13 cellular contexts compared by ENCODE assay signal in genomic region chr11:100753144-100753543, GRCh38.
A peak's percentile ranks its signal among the peaks of the same experiment; 100 is the strongest.
DNase-seq lines count a peak whose midpoint lies in the region; ATAC-seq and TF ChIP-seq lines count a peak whose summit lies in the region.
"Had no signal": no experiment of that assay in that cellular context is flagged by ENCODE, and none has a peak within 500 bp of the region (broad histone marks: within the 10 kb centered on the region; RNA-seq: fewer than 3 reads in every experiment).

No MANE protein-coding gene starts in this region.

- ATAC-seq in upper lobe of right lung (peak; percentile 65), HG03135 (IDR thresholded peaks at IDR 0.05; ENCODE audit: unreplicated experiment) (no peak)
- ATAC-seq: pancreas had no signal

- H3K27ac ChIP-seq in cardiac muscle cell, result peak overlapping the region; percentile 87
- H3K27ac ChIP-seq in VCaP, result 0 out of 2 replicates have a peak overlapping the region, but pooled peaks have one; percentile 6
- H3K27ac ChIP-seq in upper lobe of right lung, result no peak overlapping the region
- H3K27ac ChIP-seq: pancreas, SJSA1 had no signal

- H3K9me3 ChIP-seq in cardiac muscle cell (ENCODE audit: low read depth) (no peaks in the 10 kb centered on the region), upper lobe of right lung (no peaks in the 10 kb centered on the region)
- H3K9me3 ChIP-seq: pancreas, SJSA1 had no signal

- DNase-seq in cardiac muscle cell (ENCODE audit: low read depth in 1 of 2, low spot score in 1 of 2) (peak in 1 of 2 donors; percentile 47), cardiac septum (ENCODE audit: low spot score) (no peak), islet precursor cell (peak; percentile 93), upper lobe of right lung (no peak), EL (no peak), mesenteric fat pad (ENCODE audit: low spot score) (no peak)
- DNase-seq: ACHN, erythroblast, heart right ventricle, pancreas had no signal

- TF ChIP-seq CTCF in cardiac muscle cell (IDR thresholded peaks at IDR 0.05; ENCODE audit: low read depth, low read length) (no peak), VCaP (conservative IDR thresholded peaks at IDR 0.05) (no peak), upper lobe of right lung (IDR thresholded peaks at IDR 0.05) (no peak)

- H3K27me3 ChIP-seq in cardiac muscle cell, result no peaks in the 10 kb centered on the region
- H3K27me3 ChIP-seq in upper lobe of right lung, result no peaks in the 10 kb centered on the region
- H3K27me3 ChIP-seq: heart right ventricle, pancreas, SJSA1 had no signal

- H3K4me3 ChIP-seq in cardiac muscle cell (no peak overlapping the region), upper lobe of right lung (no peak overlapping the region)
- H3K4me3 ChIP-seq: heart right ventricle, pancreas, SJSA1 had no signal

- H3K36me3 ChIP-seq in cardiac muscle cell (no peaks in the 10 kb centered on the region), upper lobe of right lung (no peaks in the 10 kb centered on the region)
- H3K36me3 ChIP-seq: pancreas, SJSA1 had no signal

- H3K4me1 ChIP-seq in cardiac muscle cell (ENCODE audit: low read depth) (peaks cover 50% of the 10 kb centered on the region), upper lobe of right lung (no peaks in the 10 kb centered on the region)
- H3K4me1 ChIP-seq: pancreas, SJSA1 had no signal

- intact Hi-C loops in cardiac septum (cut with DNase I), result no loop called here
- intact Hi-C loops in upper lobe of right lung (cut with DNase I), result no loop called here
